ENCODE assay signal across 7 cellular contexts in genomic region chr22:26590525-26590858, GRCh38. TPM values are rescaled to one million over a fixed set of nuclear protein-coding genes. Genes with fewer than 3 reads are reported as not detected.
A peak's percentile ranks its signal among the peaks of the same experiment; 100 is the strongest.
DNase-seq lines count a peak whose midpoint lies in the region; ATAC-seq and TF ChIP-seq lines count a peak whose summit lies in the region.

No MANE protein-coding gene starts in this region.

- peaks cover 7% of the 10 kb centered on the region for H3K36me3 Mint-ChIP-seq in activated T-helper 17 cell treated with anti-CD3 and anti-CD28 coated beads, Interleukin-2, amount 50 U/mL, for 72 hours (ENCODE audit: low read depth)

- no peaks in the 10 kb centered on the region for H3K27me3 ChIP-seq in HUES64 (ENCODE audit: insufficient read depth, low read length)
- no peaks in the 10 kb centered on the region for H3K27me3 ChIP-seq in spleen (replicated peaks in 1 of 7)

- H3K27ac ChIP-seq in HUES64 (ENCODE audit: low read depth, low read length) (no peak overlapping the region), spleen (peak overlapping the region; percentile 79 to 97 (median 91))

- intact Hi-C loops in spleen (cut with DNase I; ENCODE audit: low total_unique reads), result no loop called here

- TF ChIP-seq POLR2A in spleen (IDR thresholded peaks at IDR 0.05), result no peak

- ATAC-seq in activated T-helper 17 cell treated with anti-CD3 and anti-CD28 coated beads, Interleukin-2, amount 50 U/mL, for 72 hours (replicated peaks), result no peak
- ATAC-seq in HG02973 (IDR thresholded peaks at IDR 0.05; ENCODE audit: unreplicated experiment) (no peak), HG03442 (IDR thresholded peaks at IDR 0.05; ENCODE audit: unreplicated experiment) (no peak), GM21423 (IDR thresholded peaks at IDR 0.05; ENCODE audit: unreplicated experiment) (no peak)

- H3K4me1 ChIP-seq in HUES64 (ENCODE audit: insufficient read depth, low read length), result peaks cover 6% of the 10 kb centered on the region; the same call in 1 of the 2 replicates
- peaks cover 29 to 87% (median 74%) of the 10 kb centered on the region in 6 donors for H3K4me1 ChIP-seq in spleen

- H3K9ac ChIP-seq in HUES64 (ENCODE audit: low read depth, low read length), result no peak overlapping the region

- H3K9me3 ChIP-seq in HUES64 (ENCODE audit: insufficient read depth, low read depth, low read length), result no peaks in the 10 kb centered on the region; the same call in 1 of the 2 replicates
- H3K9me3 ChIP-seq in spleen, result peaks cover 0 to 3% (median 0%) of the 10 kb centered on the region in 8 donors

- H3K4me1 Mint-ChIP-seq in activated T-helper 17 cell treated with anti-CD3 and anti-CD28 coated beads, Interleukin-2, amount 50 U/mL, for 72 hours, result peaks cover 42% of the 10 kb centered on the region

- peak overlapping the region; percentile 89 for H3K27ac Mint-ChIP-seq in activated T-helper 17 cell treated with anti-CD3 and anti-CD28 coated beads, Interleukin-2, amount 50 U/mL, for 72 hours

- H3K36me3 ChIP-seq in HUES64 (ENCODE audit: insufficient read depth, low read length), result peaks cover 10% of the 10 kb centered on the region
- peaks cover 0 to 5% (median 0%) of the 10 kb centered on the region in 6 donors for H3K36me3 ChIP-seq in spleen

- H3K9me3 Mint-ChIP-seq in activated T-helper 17 cell treated with anti-CD3 and anti-CD28 coated beads, Interleukin-2, amount 50 U/mL, for 72 hours, result no peaks in the 10 kb centered on the region

- H3K4me3 ChIP-seq in HUES64 (ENCODE audit: low read length) (peak overlapping the region; percentile 78), spleen (peak overlapping the region; percentile 85 to 99 (median 90))

- DNase-seq in hepatic stellate cell (ENCODE audit: low spot score), result peak; percentile 33
- no peak for DNase-seq in spleen

- no peak for TF ChIP-seq CTCF in spleen (IDR thresholded peaks at IDR 0.05 in 8 of 11, conservative IDR thresholded peaks at IDR 0.05 in 3 of 11)

- H3K4me3 Mint-ChIP-seq in activated T-helper 17 cell treated with anti-CD3 and anti-CD28 coated beads, Interleukin-2, amount 50 U/mL, for 72 hours, result peak overlapping the region; percentile 94

- 91% methylated on average over 5 of the region's 5 CpGs for WGBS in HUES64
- 24 to 36% (median 33%) methylated on average over 5 of the region's 5 CpGs for WGBS in spleen, 5 donors

- no peaks in the 10 kb centered on the region for H3K27me3 Mint-ChIP-seq in activated T-helper 17 cell treated with anti-CD3 and anti-CD28 coated beads, Interleukin-2, amount 50 U/mL, for 72 hours

RNA-seq across cellular contexts. Expression of gene TPST2, which starts 0.6 kb away (rescaled TPM):
- 34.5 TPM for polyA plus RNA-seq in HUES64 (2013, experiment 1 of 2)
- 35.2 TPM for polyA plus RNA-seq in HUES64 (2013, experiment 2 of 2)
- total RNA-seq in activated T-helper 17 cell treated with anti-CD3 and anti-CD28 coated beads, Interleukin-2, amount 50 U/mL, for 72 hours, result 10 to 100 TPM; 23.2 to 27.5 TPM
- total RNA-seq in spleen, result 100 to 1,000 TPM in 2 of 7 donors, 10 to 100 TPM in 5; 43.5 to 119 (median 63.2) TPM
- polyA plus RNA-seq in spleen, result 10 to 100 TPM; 14.6 to 22.2 (median 16.6) TPM

RNA-seq across cellular contexts. Expression of gene CRYBB1, which starts 27.3 kb away (rescaled TPM):
- polyA plus RNA-seq in HUES64 (2013, experiment 1 of 2), result 4.6 TPM
- 3.0 TPM for polyA plus RNA-seq in HUES64 (2013, experiment 2 of 2)
- not detected for total RNA-seq in activated T-helper 17 cell treated with anti-CD3 and anti-CD28 coated beads, Interleukin-2, amount 50 U/mL, for 72 hours
- total RNA-seq in spleen, result 1 to 10 TPM in 6 of 7 donors, under 1 TPM in 1; 0.34 to 2.9 (median 2.1) TPM
- polyA plus RNA-seq in spleen, result 1 to 10 TPM in 2 of 3 donors, under 1 TPM in 1; 0.98 to 1.9 (median 1.3) TPM

RNA-seq across cellular contexts. Expression of gene CRYBA4, which starts 31.3 kb away (rescaled TPM):
- 1.3 TPM for polyA plus RNA-seq in HUES64 (2013, experiment 1 of 2)
- polyA plus RNA-seq in HUES64 (2013, experiment 2 of 2), result 0.95 TPM
- total RNA-seq in activated T-helper 17 cell treated with anti-CD3 and anti-CD28 coated beads, Interleukin-2, amount 50 U/mL, for 72 hours, result 1 to 10 TPM in 1 of 2 donors, not detected in 1; 1.2 TPM
- total RNA-seq in spleen, result not detected
- under 1 TPM; 0.20 to 0.24 (median 0.22) TPM for polyA plus RNA-seq in spleen
